Comparison of ENCODE assay signal across 16 cellular contexts in genomic region chr5:137856916-137857862, GRCh38. TPM values are rescaled to one million over a fixed set of nuclear protein-coding genes. Genes with fewer than 3 reads are reported as not detected.
DNase-seq lines count a peak whose midpoint lies in the region; ATAC-seq and TF ChIP-seq lines count a peak whose summit lies in the region.
"Had no signal": no experiment of that assay in that cellular context is flagged by ENCODE, and none has a peak within 500 bp of the region (broad histone marks: within the 10 kb centered on the region; RNA-seq: fewer than 3 reads in every experiment).

No MANE protein-coding gene starts in this region.

- no peak for TF ChIP-seq CTCF in body of pancreas (IDR thresholded peaks at IDR 0.05)

- no peaks in the 10 kb centered on the region for H3K27me3 Mint-ChIP-seq in activated T-helper 2 cell treated with anti-CD3 and anti-CD28 coated beads, Interferon-gamma antibody, Interleukin-2, Interleukin-4, amounts not matched to agents 10 μg/mL and 5 μg/mL and 100 μg/mL, durations not matched to agents 14 hours and 24 hours and 36 hours (ENCODE audit: low read depth)

- H3K4me3 ChIP-seq in ACC112 (ENCODE audit: low read depth, low read length), result peak overlapping the region; percentile 71
- H3K4me3 ChIP-seq in body of pancreas, result no peak overlapping the region

- no peak overlapping the region for H3K4me3 Mint-ChIP-seq in activated T-helper 2 cell treated with anti-CD3 and anti-CD28 coated beads, Interferon-gamma antibody, Interleukin-2, Interleukin-4, amounts not matched to agents 10 μg/mL and 5 μg/mL and 100 μg/mL, durations not matched to agents 14 hours and 24 hours and 36 hours (ENCODE audit: low read depth)
- H3K4me3 Mint-ChIP-seq: nephron progenitor cell had no signal

- intact Hi-C loops in activated T-helper 2 cell treated with anti-CD3 and anti-CD28 coated beads, Interferon-gamma antibody, Interleukin-2, Interleukin-4, amounts not matched to agents 10 μg/mL and 5 μg/mL and 100 μg/mL, durations not matched to agents 14 hours and 24 hours and 36 hours (cut with micrococcal nuclease), result no loop called here
- intact Hi-C loops in body of pancreas (cut with DNase I), result no loop called here

- peaks cover 20% of the 10 kb centered on the region for H3K4me1 Mint-ChIP-seq in activated T-helper 2 cell treated with anti-CD3 and anti-CD28 coated beads, Interferon-gamma antibody, Interleukin-2, Interleukin-4, amounts not matched to agents 10 μg/mL and 5 μg/mL and 100 μg/mL, durations not matched to agents 14 hours and 24 hours and 36 hours (ENCODE audit: low read depth)

- no peaks in the 10 kb centered on the region for H3K36me3 Mint-ChIP-seq in activated T-helper 2 cell treated with anti-CD3 and anti-CD28 coated beads, Interferon-gamma antibody, Interleukin-2, Interleukin-4, amounts not matched to agents 10 μg/mL and 5 μg/mL and 100 μg/mL, durations not matched to agents 14 hours and 24 hours and 36 hours (ENCODE audit: low read depth)

- DNase-seq in midbrain (lab: John Stamatoyannopoulos, UW) (peak; percentile 46), body of pancreas (no peak), DMS153 treated with DMSO at 0.1 percent for 48 hours (lab: John Stamatoyannopoulos, UW; ENCODE audit: unreplicated experiment) (no peak)
- DNase-seq in activated T-helper 2 cell treated with anti-CD3 and anti-CD28 coated beads, Interferon-gamma antibody, Interleukin-2, Interleukin-4, amounts not matched to agents 10 μg/mL and 5 μg/mL and 100 μg/mL, durations not matched to agents 14 hours and 24 hours and 36 hours (ENCODE audit: low spot score), result no peak
- no peak for DNase-seq in stimulated activated CD4-positive, alpha-beta T cell treated with anti-CD3 and anti-CD28 coated beads, Interleukin-15, amount 100 ng/mL, for 24 hours
- DNase-seq: activated naive CD4-positive, alpha-beta T cell treated with anti-CD3 and anti-CD28 coated beads, Interleukin-2, amount 50 U/mL, for 16 hours; HCEC 1CT; left lung; NCI-H1694; nephron progenitor cell; SHP77 had no signal

- H3K79me2 ChIP-seq in ACC112 (ENCODE audit: control insufficient read depth, insufficient read depth, low read length, unreplicated experiment), result no peaks in the 10 kb centered on the region

- H3K9me3 Mint-ChIP-seq in activated T-helper 2 cell treated with anti-CD3 and anti-CD28 coated beads, Interferon-gamma antibody, Interleukin-2, Interleukin-4, amounts not matched to agents 10 μg/mL and 5 μg/mL and 100 μg/mL, durations not matched to agents 14 hours and 24 hours and 36 hours, result peaks cover 4% of the 10 kb centered on the region

- 68 to 84% methylated on average over 5 of the region's 5 CpGs for WGBS in body of pancreas, 2 donors

- H3K9me3 ChIP-seq in body of pancreas, result no peaks in the 10 kb centered on the region

- H3K27ac Mint-ChIP-seq in activated T-helper 2 cell treated with anti-CD3 and anti-CD28 coated beads, Interferon-gamma antibody, Interleukin-2, Interleukin-4, amounts not matched to agents 10 μg/mL and 5 μg/mL and 100 μg/mL, durations not matched to agents 14 hours and 24 hours and 36 hours, result no peak overlapping the region

- H3K27ac ChIP-seq in ACC112 (ENCODE audit: low read depth, low read length) (no peak overlapping the region), angular gyrus (ENCODE audit: low read depth, low read length) (peak overlapping the region; percentile 48), body of pancreas (no peak overlapping the region)
- H3K27ac ChIP-seq: epithelial cell of prostate had no signal

- H3K36me3 ChIP-seq in ACC112 (ENCODE audit: insufficient read depth, low read length), result no peaks in the 10 kb centered on the region
- no peaks in the 10 kb centered on the region for H3K36me3 ChIP-seq in body of pancreas (replicated peaks in 1 of 2; ENCODE audit: insufficient read depth in 1 of 2, low read depth in 2 of 2)
- H3K36me3 ChIP-seq: left lung had no signal

- peaks cover 8% of the 10 kb centered on the region for H3K4me1 ChIP-seq in ACC112 (ENCODE audit: control insufficient read depth, insufficient read depth, low read length, unreplicated experiment)
- peaks cover 5% of the 10 kb centered on the region for H3K4me1 ChIP-seq in body of pancreas

- TF ChIP-seq POLR2A in body of pancreas (IDR thresholded peaks at IDR 0.05), result no peak

- peak overlapping the region; percentile 98 for H2AFZ ChIP-seq in ACC112 (ENCODE audit: low read length, unreplicated experiment)

- H3K27me3 ChIP-seq in ACC112 (ENCODE audit: insufficient read depth, low read length), result no peaks in the 10 kb centered on the region
- no peaks in the 10 kb centered on the region for H3K27me3 ChIP-seq in body of pancreas
- H3K27me3 ChIP-seq: left lung had no signal

- peak; percentile 48 for ATAC-seq in GM21515 (IDR thresholded peaks at IDR 0.05; ENCODE audit: unreplicated experiment)
- no peak for ATAC-seq in body of pancreas

RNA-seq across cellular contexts. Expression of gene MYOT, which starts 10.5 kb away (rescaled TPM):
- total RNA-seq in activated T-helper 2 cell treated with anti-CD3 and anti-CD28 coated beads, Interferon-gamma antibody, Interleukin-2, Interleukin-4, amounts not matched to agents 10 μg/mL and 5 μg/mL and 100 μg/mL, durations not matched to agents 14 hours and 24 hours and 36 hours, result not detected in 2 replicates
- total RNA-seq in body of pancreas, result 1 to 10 TPM in 1 of 2 donors, under 1 TPM in 1; 0.33 to 1.0 TPM
- total RNA-seq: activated CD8-positive, alpha-beta memory T cell treated with anti-CD3 and anti-CD28 coated beads for 36 hours had no signal

RNA-seq across cellular contexts. Expression of gene PKD2L2, which starts 32.1 kb away (rescaled TPM):
- not detected in 2 replicates for total RNA-seq in activated T-helper 2 cell treated with anti-CD3 and anti-CD28 coated beads, Interferon-gamma antibody, Interleukin-2, Interleukin-4, amounts not matched to agents 10 μg/mL and 5 μg/mL and 100 μg/mL, durations not matched to agents 14 hours and 24 hours and 36 hours
- not detected for total RNA-seq in body of pancreas
- total RNA-seq: activated CD8-positive, alpha-beta memory T cell treated with anti-CD3 and anti-CD28 coated beads for 36 hours; left lung had no signal
